ENCODE assay signal across 23 cellular contexts in genomic region chr16:50651835-50652438, GRCh38. TPM values are rescaled to one million over a fixed set of nuclear protein-coding genes. Genes with fewer than 3 reads are reported as not detected.
DNase-seq lines count a peak whose midpoint lies in the region; ATAC-seq and TF ChIP-seq lines count a peak whose summit lies in the region.
"Had no signal": no experiment of that assay in that cellular context is flagged by ENCODE, and none has a peak within 500 bp of the region (broad histone marks: within the 10 kb centered on the region; RNA-seq: fewer than 3 reads in every experiment).

No MANE protein-coding gene starts in this region.

- H3K36me3 ChIP-seq in IMR-90 (ENCODE audit: control insufficient read depth, insufficient read depth, low read length) (no peaks in the 10 kb centered on the region), mesendoderm (ENCODE audit: control insufficient read depth, insufficient read depth, low read length) (no peaks in the 10 kb centered on the region)
- H3K36me3 ChIP-seq: BLaER1, SJSA1 had no signal

- dilution Hi-C loops in IMR-90 (cut with HindIII; ENCODE audit: low sequenced_read_pairs, unreplicated experiment), result no loop called here

- peak; percentile 55 for DNase-seq in activated CD4-positive, CD25-positive, alpha-beta regulatory T cell treated with anti-CD3 and anti-CD28 coated beads, Interleukin-2, amount 50 U/mL, for 72 hours
- DNase-seq in activated CD4-positive, CD25-positive, alpha-beta regulatory T cell (lab: John Stamatoyannopoulos, UW), result no peak
- no peak for DNase-seq in IMR-90
- no peak for DNase-seq in WTC11 (ENCODE audit: low spot score)
- no peak for DNase-seq in mesendoderm
- DNase-seq in SIG-M5 treated with dmso at 0.1 percent for 504 hours (lab: John Stamatoyannopoulos, UW; ENCODE audit: unreplicated experiment), result no peak
- DNase-seq: CD4-positive, alpha-beta memory T cell; DND-41; GM23248; KG1; NCI-H1048; NCI-H1436; NCI-H2029; NCI-H526 had no signal

- no peak overlapping the region for H3K4me3 ChIP-seq in IMR-90 (ENCODE audit: insufficient read depth, low read depth, low read length)
- H3K4me3 ChIP-seq in mesendoderm (ENCODE audit: low read length), result no peak overlapping the region
- H3K4me3 ChIP-seq: BLaER1, GM23248, SJSA1 had no signal

- H3K9ac ChIP-seq in IMR-90 (ENCODE audit: low read depth, low read length) (no peak overlapping the region), mesendoderm (ENCODE audit: low read length) (no peak overlapping the region)
- H3K9ac ChIP-seq: BLaER1, GM23248 had no signal

- no peaks in the 10 kb centered on the region for H3K36me3 Mint-ChIP-seq in WTC11

- no peak for TF ChIP-seq RAD21 in IMR-90 (IDR thresholded peaks at IDR 0.05; ENCODE audit: low read length)

- TF ChIP-seq CTCF in IMR-90 (conservative IDR thresholded peaks at IDR 0.05; ENCODE audit: low read depth, low read length) (no peak), WTC11 (IDR thresholded peaks at IDR 0.05) (no peak)

- H3K18ac ChIP-seq in IMR-90 (ENCODE audit: low read depth, low read length) (no peak overlapping the region), mesendoderm (ENCODE audit: low read length) (no peak overlapping the region)

- no peak overlapping the region for H2BK5ac ChIP-seq in IMR-90 (ENCODE audit: low read depth, low read length, poor library complexity, severe bottlenecking)
- H2BK5ac ChIP-seq in mesendoderm (ENCODE audit: low read length), result peak overlapping the region; percentile 42

- POLR2A ChIA-PET in IMR-90 (lab: Charles Lee; ENCODE audit: unreplicated experiment), result no interaction called here
- POLR2A ChIA-PET in WTC11 (lab: Charles Lee), result interaction anchor here (0.6 kb wide), 1 partner anchor 386 kb away, joined by 4 read pairs; no protein-coding TSS in a partner anchor

- no peaks in the 10 kb centered on the region for H3K9me1 ChIP-seq in IMR-90 (ENCODE audit: insufficient read depth, low read length)

- H2AFZ ChIP-seq in IMR-90 (replicated peaks; ENCODE audit: low read length, poor library complexity), result no peak overlapping the region
- H2AFZ ChIP-seq: GM23248 had no signal

- no peaks in the 10 kb centered on the region; the same call in 1 of the 2 replicates for H3K27me3 Mint-ChIP-seq in WTC11 (ENCODE audit: low read depth)

- no peaks in the 10 kb centered on the region for H3K79me2 ChIP-seq in mesendoderm (ENCODE audit: control insufficient read depth, insufficient read depth, low read length)

- ATAC-seq in IMR-90 (ENCODE audit: low read depth) (no peak), WTC11 (no peak), GM21737 (IDR thresholded peaks at IDR 0.05; ENCODE audit: unreplicated experiment) (no peak), HG03039 (IDR thresholded peaks at IDR 0.05; ENCODE audit: unreplicated experiment) (no peak)
- ATAC-seq: HCT116, Panc1 had no signal

- CTCF ChIA-PET in IMR-90 (lab: Yijun Ruan, JAX) (interaction anchor here (1.9 kb wide), 1 partner anchor 13 kb away, joined by 11 read pairs; no protein-coding TSS in a partner anchor), WTC11 (lab: Charles Lee) (interaction anchor here (0.7 to 2.9 kb wide), 5 partner anchors 13 to 154 kb away, joined by 3 to 14 read pairs (median 4); no protein-coding TSS in a partner anchor)

- WGBS in IMR-90 (ENCODE audit: extremely low coverage in 2 of 2, insufficient read length in 1 of 2), 2 experiments, result 50% methylated on average over 1 of the region's 3 CpGs; no CpG with 5 or more reads in 1 of the 2 experiments
- WGBS in mesendoderm (ENCODE audit: extremely low coverage, insufficient coverage, low lambda C conversion rate), result no CpG with 5 or more reads among the region's 3 CpGs

- no peak overlapping the region for H3K4me3 Mint-ChIP-seq in WTC11
- H3K4me3 Mint-ChIP-seq: CD4-positive, alpha-beta memory T cell had no signal

- H2BK20ac ChIP-seq in IMR-90 (ENCODE audit: low read depth, low read length), result no peak overlapping the region

- no peaks in the 10 kb centered on the region for H3K79me1 ChIP-seq in IMR-90 (ENCODE audit: low read depth in 1 of 2, low read length in 2 of 2)
- H3K79me1 ChIP-seq in mesendoderm (ENCODE audit: low read length), result no peaks in the 10 kb centered on the region

- H3K27ac ChIP-seq in IMR-90 (ENCODE audit: insufficient read depth, low read length) (no peak overlapping the region), mesendoderm (ENCODE audit: low read depth, low read length) (no peak overlapping the region)
- H3K27ac ChIP-seq: BLaER1, GM23248, SJSA1 had no signal

- peaks cover 5% of the 10 kb centered on the region for H3K9me3 Mint-ChIP-seq in WTC11
- H3K9me3 Mint-ChIP-seq: CD4-positive, alpha-beta memory T cell had no signal

- no peak overlapping the region for H4K91ac ChIP-seq in IMR-90 (ENCODE audit: insufficient read depth, low read depth, low read length)

- H3K9me3 ChIP-seq in IMR-90 (ENCODE audit: control insufficient read depth, insufficient read depth, low read length), result no peaks in the 10 kb centered on the region
- H3K9me3 ChIP-seq: SJSA1 had no signal

- no peak overlapping the region for H4K5ac ChIP-seq in IMR-90 (ENCODE audit: low read depth, low read length)
- no peak overlapping the region for H4K5ac ChIP-seq in mesendoderm (ENCODE audit: low read length)

- H3K14ac ChIP-seq in IMR-90 (replicated peaks; ENCODE audit: low read depth, low read length), result no peak overlapping the region

- BruUV-seq in IMR-90 (replicated peaks; lab: Mats Ljungman, UMichigan), result no TSS peak

- H3K4me1 Mint-ChIP-seq in WTC11, result no peaks in the 10 kb centered on the region

- H2BK120ac ChIP-seq in IMR-90 (ENCODE audit: low read depth, low read length) (no peak overlapping the region), mesendoderm (ENCODE audit: low read depth, low read length) (no peak overlapping the region)

- in situ Hi-C loops in IMR-90 (cut with MboI; ENCODE audit: low sequenced_read_pairs), result loop anchor here (25.0 kb wide), 1 partner anchor 440 kb away; no protein-coding TSS in a partner anchor

- no peak overlapping the region for H3K27ac Mint-ChIP-seq in WTC11
- H3K27ac Mint-ChIP-seq: CD4-positive, alpha-beta memory T cell had no signal

- no peak overlapping the region for H3K4ac ChIP-seq in IMR-90 (ENCODE audit: low read depth, low read length)
- H3K4ac ChIP-seq in mesendoderm (ENCODE audit: low read depth, low read length), result no peak overlapping the region

- H3K4me1 ChIP-seq in IMR-90 (ENCODE audit: control insufficient read depth, insufficient read depth, low read length) (no peaks in the 10 kb centered on the region), mesendoderm (ENCODE audit: control insufficient read depth, low read depth, low read length) (peaks cover 4% of the 10 kb centered on the region)
- H3K4me1 ChIP-seq: BLaER1, SJSA1 had no signal

- H3K56ac ChIP-seq in IMR-90 (ENCODE audit: extremely low read depth, insufficient read depth, low read length) (no peak overlapping the region), mesendoderm (ENCODE audit: low read length) (no peak overlapping the region)

- no peak for TF ChIP-seq POLR2A in IMR-90 (IDR thresholded peaks at IDR 0.05; ENCODE audit: low read depth, low read length)

- peaks cover 9% of the 10 kb centered on the region; the same call in 1 of the 2 replicates for H3K27me3 ChIP-seq in IMR-90 (ENCODE audit: control insufficient read depth, insufficient read depth, low read length)
- H3K27me3 ChIP-seq in mesendoderm (ENCODE audit: insufficient read depth, low read length, poor library complexity), result no peaks in the 10 kb centered on the region
- H3K27me3 ChIP-seq: BLaER1, SJSA1 had no signal

- H3K4me2 ChIP-seq in IMR-90 (ENCODE audit: low read depth, low read length), result no peak overlapping the region
- H3K4me2 ChIP-seq in mesendoderm (ENCODE audit: low read length), result no peak overlapping the region
- H3K4me2 ChIP-seq: BLaER1 had no signal

- no peaks in the 10 kb centered on the region for H4K20me1 ChIP-seq in IMR-90 (ENCODE audit: insufficient read depth, low read length)
- H4K20me1 ChIP-seq: BLaER1 had no signal

- H2AK5ac ChIP-seq in IMR-90 (ENCODE audit: low read depth, low read length) (no peak overlapping the region), mesendoderm (ENCODE audit: low read length) (peak overlapping the region; percentile 85)

- H2AK9ac ChIP-seq in IMR-90 (replicated peaks; ENCODE audit: low read depth, low read length, poor library complexity), result no peak overlapping the region

- H3K23ac ChIP-seq in IMR-90 (ENCODE audit: low read depth, low read length) (no peak overlapping the region), mesendoderm (ENCODE audit: low read length) (no peak overlapping the region)

- H4K8ac ChIP-seq in IMR-90 (ENCODE audit: low read depth in 2 of 2, low read length in 2 of 2) (no peak overlapping the region), mesendoderm (ENCODE audit: low read depth, low read length) (no peak overlapping the region)

- no peak overlapping the region for H2BK15ac ChIP-seq in IMR-90 (ENCODE audit: low read depth, low read length)
- H2BK15ac ChIP-seq in mesendoderm (replicated peaks; ENCODE audit: low read depth), result no peak overlapping the region

- intact Hi-C loops in IMR-90 (cut with micrococcal nuclease), result no loop called here

TF ChIP-seq in WTC11, 78 proteins besides CTCF, POLR2A, EP300 and RAD21 (continues in another document):
- TF ChIP-seq ZMAT4 (CRISPR knock-in tag; IDR thresholded peaks at IDR 0.05) (no peak), FOXP1 (CRISPR knock-in tag; IDR thresholded peaks at IDR 0.05; ENCODE audit: borderline replicate concordance) (no peak)

RNA-seq across cellular contexts. Expression of gene SNX20, which starts 29.2 kb away (rescaled TPM):
- not detected in 2 replicates for total RNA-seq in IMR-90 (2012; rRNA removed)
- not detected in 2 replicates for polyA plus RNA-seq in IMR-90 (2012; rRNA removed)
- polyA plus RNA-seq in IMR-90 (2012; cell fraction: cytosol; rRNA removed), result not detected in 2 replicates
- polyA plus RNA-seq in IMR-90 (2012; cell fraction: nucleus; rRNA removed; ENCODE audit: low replicate concordance), result not detected in 2 replicates
- total RNA-seq in WTC11 (2021), result 0.14 TPM in 1 of 3 replicates, not detected in the others
- polyA plus RNA-seq in mesendoderm (2013, experiment 1 of 2), result not detected
- not detected for polyA plus RNA-seq in mesendoderm (2013, experiment 2 of 2)
- total RNA-seq: A673, G401, GM23248, MCF 10A, SJSA1 had no signal
- polyA plus RNA-seq: GM23248 had no signal

RNA-seq across cellular contexts. Expression of gene NOD2, which starts 41.5 kb away (rescaled TPM):
- not detected in 2 replicates for total RNA-seq in IMR-90 (2012; rRNA removed)
- not detected in 2 replicates for polyA plus RNA-seq in IMR-90 (2012; rRNA removed)
- not detected in 2 replicates for polyA plus RNA-seq in IMR-90 (2012; cell fraction: cytosol; rRNA removed)
- 0.01 TPM in 1 of 2 replicates, not detected in the other for polyA plus RNA-seq in IMR-90 (2012; cell fraction: nucleus; rRNA removed; ENCODE audit: low replicate concordance)
- total RNA-seq in WTC11 (2021), result 0.11 to 0.60 TPM (median 0.34 TPM) in 3 replicates
- 0.14 TPM for polyA plus RNA-seq in mesendoderm (2013, experiment 1 of 2)
- polyA plus RNA-seq in mesendoderm (2013, experiment 2 of 2), result 0.14 TPM
- total RNA-seq: A673, G401, GM23248 had no signal
- polyA plus RNA-seq: GM23248 had no signal
